Comparison of ENCODE assay signal across 8 cellular contexts in genomic region chr5:113487779-113488644, GRCh38. TPM values are rescaled to one million over a fixed set of nuclear protein-coding genes. Genes with fewer than 3 reads are reported as not detected.
DNase-seq lines count a peak whose midpoint lies in the region; ATAC-seq, FAIRE-seq and TF ChIP-seq lines count a peak whose summit lies in the region.

MCC (minus strand) TSS chr5:113488453.

- FAIRE-seq in H54 (lab: Jason Lieb, UNC) = no peak

- intact Hi-C loops in thyroid gland (cut with DNase I) = no loop called here

- H3K4me1 ChIP-seq in thyroid gland = peaks cover 4 to 8% of the 10 kb centered on the region in 2 donors

- peaks cover 38 to 95% (median 71%) of the 10 kb centered on the region in 5 donors for H3K27me3 Mint-ChIP-seq in naive thymus-derived CD8-positive, alpha-beta T cell

- H3K36me3 Mint-ChIP-seq in naive thymus-derived CD8-positive, alpha-beta T cell = peaks cover 7 to 27% (median 22%) of the 10 kb centered on the region in 3 donors

- CTCF ChIA-PET in BJ (lab: Yijun Ruan, JAX) = interaction anchor here (1.1 to 1.9 kb wide), 2 partner anchors 14 to 15 kb away, joined by 3 to 7 read pairs; no protein-coding TSS in a partner anchor

- no peak within 1 kb of the TSS for H3K27ac ChIP-seq in thyroid gland

- TF ChIP-seq CTCF in BJ (IDR thresholded peaks at IDR 0.05; ENCODE audit: insufficient read depth, low read depth, low read length) (no peak), foreskin fibroblast (IDR thresholded peaks at IDR 0.05; ENCODE audit: low read depth, low read length) (no peak), thyroid gland (IDR thresholded peaks at IDR 0.05) (no peak)

- peaks cover 3 to 35% (median 19%) of the 10 kb centered on the region in 9 donors for H3K9me3 Mint-ChIP-seq in naive thymus-derived CD8-positive, alpha-beta T cell

- H3K27me3 ChIP-seq in BJ (ENCODE audit: control insufficient read depth, insufficient read depth, low read length) (no peaks in the 10 kb centered on the region; the same call in 1 of the 2 replicates), thyroid gland (no peaks in the 10 kb centered on the region)

- TF ChIP-seq POLR2A in H54 (IDR thresholded peaks at IDR 0.05; ENCODE audit: low read depth, low read length) (no peak), thyroid gland (IDR thresholded peaks at IDR 0.05) (no peak)

- peak; percentile 41 for DNase-seq in BJ (ENCODE audit: low read depth)
- peak; percentile 84 for DNase-seq in H54 (ENCODE audit: insufficient read length, low spot score)
- DNase-seq in NCI-H524 treated with DMSO at 0.1 percent for 48 hours (lab: John Stamatoyannopoulos, UW) = peak; percentile 25
- peak; percentile 25 for DNase-seq in activated gamma-delta T cell (lab: John Stamatoyannopoulos, UW)
- peak; percentile 93 to 98 for DNase-seq in foreskin fibroblast
- peak in 7 of 10 donors; percentile 7 to 64 (median 24) for DNase-seq in naive thymus-derived CD8-positive, alpha-beta T cell
- DNase-seq in thyroid gland = peak; percentile 76 to 84
- DNase-seq in SKM-1 (lab: John Stamatoyannopoulos, UW; ENCODE audit: unreplicated experiment) = no peak

- POLR2A ChIA-PET in BJ (lab: Charles Lee) = no interaction called here
- POLR2A ChIA-PET in naive thymus-derived CD8-positive, alpha-beta T cell (lab: Charles Lee) = no interaction called here

- H3K4me3 Mint-ChIP-seq in naive thymus-derived CD8-positive, alpha-beta T cell = peak within 1 kb of the TSS; percentile 71 to 85 (median 78)

- peaks cover 3 to 20% (median 16%) of the 10 kb centered on the region in 4 donors for H3K4me1 Mint-ChIP-seq in naive thymus-derived CD8-positive, alpha-beta T cell

- no peaks in the 10 kb centered on the region for H3K9me3 ChIP-seq in thyroid gland

- 1% methylated on average over 14 to 29 of the region's 86 CpGs for WGBS in thyroid gland, 2 donors

- H3K27ac Mint-ChIP-seq in naive thymus-derived CD8-positive, alpha-beta T cell = peak within 1 kb of the TSS in 2 of 10 donors; percentile 5 to 37

- ATAC-seq in naive thymus-derived CD8-positive, alpha-beta T cell = peak; percentile 74 to 80

- no peaks in the 10 kb centered on the region for H3K36me3 ChIP-seq in BJ (ENCODE audit: control insufficient read depth, insufficient read depth, low read length)
- H3K36me3 ChIP-seq in thyroid gland = no peaks in the 10 kb centered on the region

- H3K4me3 ChIP-seq in BJ (ENCODE audit: low read depth, low read length) (peak within 1 kb of the TSS; percentile 60), foreskin fibroblast (ENCODE audit: low read depth in 1 of 2, low read length in 2 of 2) (peak within 1 kb of the TSS; percentile 66 to 77), thyroid gland (replicated peaks in 1 of 3) (peak within 1 kb of the TSS; percentile 36 to 60 (median 41))

RNA-seq across cellular contexts. Expression of gene MCC, which starts in this region (rescaled TPM):
- polyA plus RNA-seq in BJ (2011; rRNA removed) = 2.3 TPM in 2 replicates
- 4.3 and 5.9 TPM in 2 replicates for polyA minus RNA-seq in BJ (2011; rRNA and poly(A)+ RNA removed)
- total RNA-seq in naive thymus-derived CD8-positive, alpha-beta T cell = 1 to 10 TPM; 1.8 to 2.9 TPM
- 1 to 10 TPM; 1.2 to 4.6 (median 2.0) TPM for polyA plus RNA-seq in naive thymus-derived CD8-positive, alpha-beta T cell
- 10 to 100 TPM in 3 of 4 donors, 1 to 10 TPM in 1; 5.1 to 22.3 (median 13.0) TPM for total RNA-seq in thyroid gland
